Comparison of ENCODE assay signal across 8 cellular contexts in the genomic region with DNA sequence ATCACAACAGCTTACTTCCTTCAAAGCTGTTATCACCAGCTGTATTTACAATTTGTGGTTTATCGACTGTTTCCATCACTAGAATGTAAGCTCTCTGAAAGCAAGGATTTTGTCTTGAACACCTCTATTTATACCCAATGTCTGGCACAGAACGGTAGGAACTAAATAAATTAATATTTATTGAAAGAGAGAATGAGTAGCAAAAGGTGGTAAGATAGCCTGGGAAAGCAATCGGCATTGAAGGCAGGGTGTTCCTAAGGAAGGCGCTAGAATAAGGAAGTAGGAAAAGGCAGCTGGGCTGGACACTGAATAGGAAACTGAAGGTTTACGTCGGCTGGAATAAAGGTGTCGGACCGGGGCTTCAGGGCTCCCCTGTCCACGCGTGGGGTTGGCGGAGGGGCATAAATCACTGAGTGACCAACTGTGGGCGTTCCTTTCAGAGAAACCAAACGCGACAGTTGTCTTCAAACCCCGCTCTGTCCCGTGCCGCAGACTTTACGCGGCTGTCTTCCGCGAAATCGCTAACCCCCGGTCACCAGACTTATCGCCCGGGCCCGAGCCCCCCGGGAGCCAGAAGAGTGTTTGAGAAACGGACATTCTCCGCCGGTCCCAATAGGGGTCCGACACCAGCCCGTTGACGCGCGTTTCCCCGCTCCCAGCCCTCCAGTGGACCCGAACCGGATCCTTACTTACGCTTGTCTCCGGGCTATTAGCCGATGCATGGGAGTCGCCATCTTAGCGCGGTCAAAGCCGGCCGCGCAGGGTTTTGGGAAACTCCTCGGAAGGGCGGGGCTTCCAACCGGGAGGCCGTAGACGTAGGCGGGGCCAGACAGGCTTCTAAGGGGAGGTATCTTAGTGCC. TPM values are rescaled to one million over a fixed set of nuclear protein-coding genes. Genes with fewer than 3 reads are reported as not detected.
DNase-seq lines count a peak whose midpoint lies in the region; ATAC-seq and TF ChIP-seq lines count a peak whose summit lies in the region.

Gene ZCCHC10 (minus strand): TSS at position 746 of the 860 bp plus-strand sequence. CDS start 12 bp downstream, at position 734.

- peak within 1 kb of the TSS; percentile 66 to 97 (median 83) for H3K4me3 ChIP-seq in Peyer's patch
- peak within 1 kb of the TSS; percentile 72 to 97 (median 84) for H3K4me3 ChIP-seq in esophagus muscularis mucosa
- peak within 1 kb of the TSS; percentile 89 to 95 for H3K4me3 ChIP-seq in muscle layer of duodenum (ENCODE audit: low read depth in 1 of 2, low read length in 2 of 2)

- TF ChIP-seq CTCF in Peyer's patch (IDR thresholded peaks at IDR 0.05) (no peak), esophagus muscularis mucosa (IDR thresholded peaks at IDR 0.05) (no peak)

- no peak for TF ChIP-seq EP300 in esophagus muscularis mucosa (IDR thresholded peaks at IDR 0.05)

- no peaks in the 10 kb centered on the region for H3K27me3 ChIP-seq in Peyer's patch
- no peaks in the 10 kb centered on the region for H3K27me3 ChIP-seq in esophagus muscularis mucosa
- H3K27me3 ChIP-seq in muscle layer of duodenum (ENCODE audit: low read depth, low read length): no peaks in the 10 kb centered on the region

- DNase-seq in DMS53 treated with DMSO at 0.1 percent for 48 hours (lab: John Stamatoyannopoulos, UW; ENCODE audit: unreplicated experiment) (peak; percentile 89), Peyer's patch (peak; percentile 93 to 97 (median 96)), esophagus muscularis mucosa (ENCODE audit: extremely low spot score) (peak; percentile 97)
- DNase-seq in activated T-cell treated with anti-CD3 and anti-CD28 coated beads, Interleukin-2, amount 50 U/mL, for 48 hours: peak; percentile 95
- DNase-seq in stimulated activated CD8-positive, alpha-beta memory T cell treated with anti-CD3 and anti-CD28 coated beads, Interleukin-7, amount 100 ng/mL, for 24 hours (ENCODE audit: low read depth): peak; percentile 82

- ATAC-seq in GM21786 (IDR thresholded peaks at IDR 0.05; ENCODE audit: unreplicated experiment): peak; percentile 96

- peak; percentile 55 to 63 for TF ChIP-seq POLR2A in Peyer's patch (IDR thresholded peaks at IDR 0.05)
- TF ChIP-seq POLR2A in esophagus muscularis mucosa (IDR thresholded peaks at IDR 0.05; ENCODE audit: low read depth): peak; percentile 12

- H3K27ac ChIP-seq in KOPT-K1 (ENCODE audit: low read depth, low read length, poor library complexity, severe bottlenecking): peak within 1 kb of the TSS; percentile 86
- H3K27ac ChIP-seq in Peyer's patch: peak within 1 kb of the TSS; percentile 90 to 97 (median 92)
- peak within 1 kb of the TSS; percentile 92 to 97 (median 94) for H3K27ac ChIP-seq in esophagus muscularis mucosa (replicated peaks in 1 of 4)
- peak within 1 kb of the TSS; percentile 95 for H3K27ac ChIP-seq in muscle layer of duodenum (ENCODE audit: low read length)

- H3K9me3 ChIP-seq in KOPT-K1 (ENCODE audit: insufficient read depth, low read length, poor library complexity, severe bottlenecking) (no peaks in the 10 kb centered on the region), Peyer's patch (no peaks in the 10 kb centered on the region), esophagus muscularis mucosa (no peaks in the 10 kb centered on the region), muscle layer of duodenum (ENCODE audit: control insufficient read depth in 1 of 2, low read length in 2 of 2) (no peaks in the 10 kb centered on the region)

- peaks cover 0 to 11% (median 0%) of the 10 kb centered on the region in 4 donors for H3K4me1 ChIP-seq in Peyer's patch
- peaks cover 12 to 29% (median 18%) of the 10 kb centered on the region in 4 donors for H3K4me1 ChIP-seq in esophagus muscularis mucosa
- H3K4me1 ChIP-seq in muscle layer of duodenum (ENCODE audit: control insufficient read depth in 1 of 2, insufficient read depth in 2 of 2, low read length in 2 of 2): peaks cover 0 to 9% of the 10 kb centered on the region in 2 donors

- H3K36me3 ChIP-seq in KOPT-K1 (ENCODE audit: insufficient read depth, low read length) (peaks cover 10% of the 10 kb centered on the region), Peyer's patch (peaks cover 0 to 13% (median 0%) of the 10 kb centered on the region in 3 donors), esophagus muscularis mucosa (peaks cover 0 to 16% (median 3%) of the 10 kb centered on the region in 4 donors), muscle layer of duodenum (ENCODE audit: control insufficient read depth in 1 of 2, insufficient read depth in 2 of 2, low read length in 2 of 2) (peaks cover 0 to 8% of the 10 kb centered on the region in 2 donors)

- intact Hi-C loops in esophagus muscularis mucosa (cut with DNase I): loop anchor here (10.0 kb wide), 1 partner anchor 61 kb away; the partner anchor contains the start of gene AFF4

- WGBS in esophagus muscularis mucosa: under 1% methylated on average over 36 of the region's 53 CpGs

RNA-seq across cellular contexts. Expression of gene ZCCHC10, which starts in this region (rescaled TPM):
- total RNA-seq in Peyer's patch (10 to 100 TPM in 3 of 4 donors, 1 to 10 TPM in 1; 8.3 to 22.0 (median 21.7) TPM), esophagus muscularis mucosa (10 to 100 TPM in 2 of 4 donors, 1 to 10 TPM in 2; 8.6 to 40.8 (median 13.1) TPM)

Comparison
In these comparisons a context has a peak if more than half of its experiments do, and no peak if none do; other contexts are left out.
1. Peak in every context shown above with its lines: DNase-seq, ATAC-seq, H3K4me3 ChIP-seq and H3K27ac ChIP-seq.